Comparison of ENCODE assay signal across 1 cellular context in genomic region chr17:5000237-5000639, GRCh38.
TF ChIP-seq lines count a peak whose summit lies in the region.

No MANE protein-coding gene starts in this region.

TF ChIP-seq in IMR-90, 13 proteins besides CTCF, POLR2A, EP300 and RAD21 (continued from another document):
- TF ChIP-seq FOS (IDR thresholded peaks at IDR 0.05; ENCODE audit: low read depth, low read length): no peak
- TF ChIP-seq ELK1 (IDR thresholded peaks at IDR 0.05; ENCODE audit: borderline replicate concordance, low read depth, low read length): no peak
- TF ChIP-seq MAZ (IDR thresholded peaks at IDR 0.05; ENCODE audit: borderline replicate concordance, low read depth, low read length): peak; percentile 24; the same call in 1 of the 2 replicates
TF ChIP-seq in IMR-90: peak in this region for 2.
